In the genomic region with DNA sequence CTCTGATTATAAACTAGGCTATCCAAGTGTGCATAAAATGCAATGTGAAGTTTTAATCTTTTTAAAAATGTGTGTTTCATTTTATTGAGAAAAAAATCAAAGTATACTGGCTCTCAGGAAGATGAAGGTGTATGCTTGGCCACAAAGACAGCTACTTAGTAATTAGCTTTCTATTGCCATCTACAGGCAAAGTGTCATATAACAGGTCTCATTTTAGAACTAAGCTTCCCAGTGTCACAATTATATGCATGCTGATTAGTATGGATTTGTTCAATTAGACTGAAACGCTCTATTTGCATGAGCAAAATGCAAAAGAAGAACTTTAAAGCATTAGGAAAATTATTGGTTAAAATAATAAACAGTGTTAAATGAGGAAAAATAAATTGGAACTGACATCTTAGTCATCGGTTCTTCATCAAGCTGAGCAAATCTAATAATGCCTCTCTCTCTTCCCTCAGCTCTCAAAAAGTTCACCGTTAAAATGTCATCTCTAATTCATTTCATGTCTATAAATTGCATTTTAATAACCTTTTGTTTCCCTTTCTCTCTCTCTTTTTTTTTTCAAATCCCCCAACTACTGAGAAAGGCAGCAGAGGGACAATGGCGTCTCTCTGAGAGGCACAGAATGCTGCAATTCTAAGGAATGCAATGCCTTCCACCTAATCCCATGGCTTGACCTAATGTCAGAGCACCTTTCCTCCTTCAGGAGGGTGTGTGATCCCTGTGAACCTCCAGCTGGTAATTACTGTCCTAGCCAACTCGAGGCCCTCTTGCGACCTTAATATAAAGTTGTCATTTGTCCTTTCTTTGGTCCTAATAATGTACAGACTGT, we compare ENCODE assay signal across 8 cellular contexts.
A peak's percentile ranks its signal among the peaks of the same experiment; 100 is the strongest.
DNase-seq lines count a peak whose midpoint lies in the region; ATAC-seq and TF ChIP-seq lines count a peak whose summit lies in the region.

No MANE protein-coding gene starts in this region.

- no peaks in the 10 kb centered on the region for H3K4me1 Mint-ChIP-seq in T-helper 17 cell

- peak; percentile 56 for TF ChIP-seq CTCF in AG09319 (IDR thresholded peaks at IDR 0.05; ENCODE audit: low read depth, low read length)
- TF ChIP-seq CTCF in Panc1 (IDR thresholded peaks at IDR 0.05), result peak; percentile 57; the same call in 1 of the 2 replicates
- peak; percentile 66 for TF ChIP-seq CTCF in fibroblast of pulmonary artery (IDR thresholded peaks at IDR 0.05; ENCODE audit: low read length, missing control alignments)

- POLR2A ChIA-PET in Panc1 (lab: Charles Lee), result no interaction called here

- intact Hi-C loops in Panc1 (cut with micrococcal nuclease; ENCODE audit: unreplicated experiment) (no loop called here), sciatic nerve (cut with DNase I) (no loop called here)

- CTCF ChIA-PET in Panc1 (lab: Charles Lee), result interaction anchor here (0.9 kb wide), 1 partner anchor 29 kb away, joined by 3 read pairs; no protein-coding TSS in a partner anchor

- H3K9me3 ChIP-seq in Panc1 (ENCODE audit: control insufficient read depth, insufficient read depth, low read depth, low read length) (no peaks in the 10 kb centered on the region), T-helper 17 cell (ENCODE audit: control insufficient read depth, low read length, poor library complexity, severe bottlenecking) (no peaks in the 10 kb centered on the region)

- in situ Hi-C loops in Panc1 (cut with HindIII; ENCODE audit: low pct_unique_long_range_greater_than_20kb, low sequenced_read_pairs), result no loop called here

- H3K27ac Mint-ChIP-seq in T-helper 17 cell, result no peak overlapping the region

- H3K27ac ChIP-seq in Panc1 (ENCODE audit: low read length), result no peak overlapping the region

- H3K4me3 Mint-ChIP-seq in T-helper 17 cell, result no peak overlapping the region

- H3K36me3 Mint-ChIP-seq in T-helper 17 cell (ENCODE audit: low read depth), result no peaks in the 10 kb centered on the region

- H3K4me3 ChIP-seq in Panc1 (ENCODE audit: low read depth in 2 of 2, low read length in 2 of 2) (no peak overlapping the region), fibroblast of pulmonary artery (replicated peaks; ENCODE audit: low read depth, low read length) (no peak overlapping the region)

- DNase-seq in AG09319 (ENCODE audit: extremely low read depth, low read depth) (peak; percentile 43), Panc1 (ENCODE audit: low read depth, low spot score) (no peak), fibroblast of pulmonary artery (ENCODE audit: low read depth) (peak; percentile 69), sciatic nerve (ENCODE audit: low spot score) (no peak), T-helper 17 cell (no peak), activated gamma-delta T cell treated with Interleukin-2 at 50 U/mL for 16 hours (no peak)

- no TSS peak for BruUV-seq in Panc1 (replicated peaks; lab: Mats Ljungman, UMichigan)

- H3K36me3 ChIP-seq in Panc1 (ENCODE audit: control insufficient read depth, insufficient read depth, low read length), result no peaks in the 10 kb centered on the region

- ATAC-seq in GM18858 (IDR thresholded peaks at IDR 0.05; ENCODE audit: unreplicated experiment) (peak; percentile 91), HG03354 (IDR thresholded peaks at IDR 0.05; ENCODE audit: poor library complexity, severe bottlenecking, unreplicated experiment) (peak; percentile 79), Panc1 (no peak), sciatic nerve (peak; percentile 42), T-helper 17 cell (no peak)

- no peaks in the 10 kb centered on the region for H3K27me3 ChIP-seq in Panc1 (ENCODE audit: control insufficient read depth, insufficient read depth, low read length)

- H3K27me3 Mint-ChIP-seq in T-helper 17 cell, result peaks cover 20% of the 10 kb centered on the region

- H3K4me1 ChIP-seq in Panc1 (ENCODE audit: control insufficient read depth, insufficient read depth, low read length), result no peaks in the 10 kb centered on the region

Comparison
In these comparisons a context has a peak if more than half of its experiments do, and no peak if none do; other contexts are left out.
1. DNase-seq: peak in AG09319 (single experiment) and fibroblast of pulmonary artery (single experiment); none in Panc1 (single experiment), sciatic nerve (single experiment), T-helper 17 cell (0 of 3) and activated gamma-delta T cell treated with Interleukin-2 at 50 U/mL for 16 hours (single experiment).
2. ATAC-seq: peak in GM18858 (single experiment), HG03354 (single experiment) and sciatic nerve (single experiment); none in Panc1 (single experiment) and T-helper 17 cell (single experiment).
3. Peak in every context shown above with its lines, with median percentiles within 50 percentile points of each other: CTCF ChIP-seq.